In the genomic region with DNA sequence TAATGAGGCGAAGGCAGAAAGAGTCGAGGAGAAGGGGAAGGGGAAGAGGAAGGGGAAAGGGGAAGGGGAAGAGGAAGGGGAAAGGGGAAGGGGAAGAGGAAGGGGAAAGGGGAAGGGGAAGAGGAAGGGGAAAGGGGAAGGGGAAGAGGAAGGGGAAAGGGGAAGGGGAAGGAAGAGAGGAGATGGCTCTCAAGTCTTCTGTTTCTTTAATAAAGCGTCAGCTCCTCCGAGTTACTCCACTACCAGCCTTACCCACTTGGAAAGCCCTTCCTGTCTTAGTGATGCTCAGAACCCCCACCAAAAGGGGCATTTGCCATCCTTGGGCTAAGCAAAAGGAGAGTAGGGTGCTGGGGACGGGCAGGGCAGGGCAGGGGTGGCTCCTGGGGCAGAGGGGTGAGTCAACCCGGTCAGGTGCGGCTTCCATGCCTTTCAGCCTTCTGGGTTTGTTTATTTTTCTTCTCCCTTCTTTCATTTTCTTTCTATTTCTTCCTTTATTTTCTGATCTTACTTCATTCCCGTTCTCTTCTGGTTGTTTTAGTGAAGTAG, we compare ENCODE assay signal across 8 cellular contexts. TPM values are rescaled to one million over a fixed set of nuclear protein-coding genes. Genes with fewer than 3 reads are reported as not detected.
A peak's percentile ranks its signal among the peaks of the same experiment; 100 is the strongest.
DNase-seq lines count a peak whose midpoint lies in the region; TF ChIP-seq lines count a peak whose summit lies in the region.

No MANE protein-coding gene starts in this region.

- TF ChIP-seq EP300 in sigmoid colon (IDR thresholded peaks at IDR 0.05): no peak

- in situ Hi-C loops in GM13976 (cut with MboI; ENCODE audit: low sequenced_read_pairs, unreplicated experiment): no loop called here

- H3K4me3 ChIP-seq in WERI-Rb-1 (ENCODE audit: low read depth, low read length) (peak overlapping the region; percentile 56), iPS-15b (ENCODE audit: low read depth, low read length) (peak overlapping the region; percentile 62), sigmoid colon (peak overlapping the region in 3 of 4 donors; percentile 40 to 55 (median 50)), BE2C (ENCODE audit: low read depth, low read length) (no peak overlapping the region)

- H3K4me1 ChIP-seq in iPS-15b (ENCODE audit: control insufficient read depth, insufficient read depth, low read length): peaks cover 13% of the 10 kb centered on the region
- peaks cover 0 to 19% (median 15%) of the 10 kb centered on the region in 4 donors for H3K4me1 ChIP-seq in sigmoid colon
- H3K4me1 ChIP-seq in BE2C: no peaks in the 10 kb centered on the region

- H3K36me3 ChIP-seq in WERI-Rb-1: no peaks in the 10 kb centered on the region
- H3K36me3 ChIP-seq in iPS-15b (ENCODE audit: control insufficient read depth, insufficient read depth, low read length): no peaks in the 10 kb centered on the region
- H3K36me3 ChIP-seq in sigmoid colon: no peaks in the 10 kb centered on the region
- H3K36me3 ChIP-seq in BE2C: no peaks in the 10 kb centered on the region

- no peak overlapping the region for H3K27ac ChIP-seq in WERI-Rb-1
- H3K27ac ChIP-seq in sigmoid colon: peak overlapping the region in 1 of 4 donors; percentile 50

- intact Hi-C loops in sigmoid colon (cut with DNase I): no loop called here

- peaks cover 21% of the 10 kb centered on the region for H3K27me3 ChIP-seq in WERI-Rb-1 (ENCODE audit: insufficient read depth, low read depth, severe bottlenecking)
- H3K27me3 ChIP-seq in iPS-15b (ENCODE audit: control insufficient read depth, insufficient read depth, low read length): peaks cover 31% of the 10 kb centered on the region
- H3K27me3 ChIP-seq in sigmoid colon: peaks cover 6 to 49% (median 27%) of the 10 kb centered on the region in 3 donors
- peaks cover 24% of the 10 kb centered on the region for H3K27me3 ChIP-seq in BE2C

- TF ChIP-seq CTCF in GM13976 (IDR thresholded peaks at IDR 0.05; ENCODE audit: borderline replicate concordance, control extremely low read depth, extremely low read depth, insufficient read depth, missing control alignments) (no peak), WERI-Rb-1 (IDR thresholded peaks at IDR 0.05; ENCODE audit: low read depth, low read length) (no peak), sigmoid colon (IDR thresholded peaks at IDR 0.05) (no peak), BE2C (IDR thresholded peaks at IDR 0.05; ENCODE audit: low read depth, low read length) (no peak)

- WGBS in sigmoid colon, 2 donors: 13 to 45% methylated on average over 8 of the region's 8 CpGs

- H3K9me3 ChIP-seq in WERI-Rb-1 (ENCODE audit: severe bottlenecking) (peaks cover 7% of the 10 kb centered on the region), iPS-15b (ENCODE audit: control insufficient read depth, insufficient read depth, low read length) (no peaks in the 10 kb centered on the region), sigmoid colon (no peaks in the 10 kb centered on the region), BE2C (peaks cover 2% of the 10 kb centered on the region; the same call in 1 of the 2 replicates)

- no peak overlapping the region for H3K9ac ChIP-seq in iPS-15b (ENCODE audit: low read depth, low read length)

- DNase-seq in GM13976 (ENCODE audit: low spot score) (peak; percentile 31), WERI-Rb-1 (no peak), sigmoid colon (no peak), NCI-H2107 (lab: John Stamatoyannopoulos, UW) (no peak), BE2C (no peak)
- no peak for DNase-seq in activated CD4-positive, CD25-positive, alpha-beta regulatory T cell treated with anti-CD3 and anti-CD28 coated beads, Interleukin-2, amount 50 U/mL, for 72 hours
- DNase-seq in stimulated activated CD8-positive, alpha-beta memory T cell treated with anti-CD3 and anti-CD28 coated beads, Interleukin-4, amount 100 ng/mL, for 48 hours: no peak

- TF ChIP-seq POLR2A in sigmoid colon (IDR thresholded peaks at IDR 0.05): no peak

RNA-seq across cellular contexts. Expression of a gene that starts 0.5 kb away (rescaled TPM):
- 1 to 10 TPM; 1.8 to 3.5 (median 3.0) TPM for total RNA-seq in sigmoid colon
- 10 to 100 TPM; 51.1 to 77.0 (median 53.1) TPM for polyA plus RNA-seq in sigmoid colon
- not detected for polyA plus RNA-seq in BE2C (2012; ENCODE audit: insufficient read depth, insufficient read length, low read depth)
